9 cellular contexts compared by ENCODE assay signal in genomic region chr4:82899339-82899738, GRCh38. TPM values are rescaled to one million over a fixed set of nuclear protein-coding genes. Genes with fewer than 3 reads are reported as not detected.
DNase-seq lines count a peak whose midpoint lies in the region; ATAC-seq, FAIRE-seq and TF ChIP-seq lines count a peak whose summit lies in the region.
"Had no signal": no experiment of that assay in that cellular context is flagged by ENCODE, and none has a peak within 500 bp of the region (broad histone marks: within the 10 kb centered on the region; RNA-seq: fewer than 3 reads in every experiment).

No MANE protein-coding gene starts in this region.

- peaks cover 22% of the 10 kb centered on the region for H3K36me3 Mint-ChIP-seq in CD8-positive, alpha-beta T cell
- peaks cover 18% of the 10 kb centered on the region for H3K36me3 Mint-ChIP-seq in activated naive CD8-positive, alpha-beta T cell treated with anti-CD3 and anti-CD28 coated beads for 36 hours

- DNase-seq in CD8-positive, alpha-beta T cell = no peak
- DNase-seq in NB4 (ENCODE audit: low read depth) (peak; percentile 16), erythroblast (lab: John Stamatoyannopoulos, UW) (peak; percentile 18 to 50), RCC 7860 (ENCODE audit: low spot score) (no peak)
- no peak for DNase-seq in central memory CD4-positive, alpha-beta T cell
- no peak for DNase-seq in activated naive CD8-positive, alpha-beta T cell treated with anti-CD3 and anti-CD28 coated beads for 36 hours

- POLR2A ChIA-PET in CD8-positive, alpha-beta T cell (lab: Charles Lee) = interaction anchor here (0.5 to 3.0 kb wide), 9 partner anchors 8 to 535 kb away, joined by 3 to 28 read pairs (median 4); partner anchors contain the start of genes COPS4, LIN54 and SEC31A

- H3K27ac ChIP-seq in CD8-positive, alpha-beta T cell (ENCODE audit: low read depth, low read length) = peak overlapping the region; percentile 99
- H3K27ac ChIP-seq in parathyroid adenoma = peak overlapping the region; percentile 89

- H3K4me3 ChIP-seq in CD8-positive, alpha-beta T cell (ENCODE audit: low read depth, low read length) = peak overlapping the region; percentile 84
- H3K4me3 ChIP-seq in NB4 (ENCODE audit: low read depth, low read length) = peak overlapping the region; percentile 97
- H3K4me3 ChIP-seq in parathyroid adenoma (ENCODE audit: low read depth, low read length) = peak overlapping the region; percentile 95

- no peak for ATAC-seq in CD8-positive, alpha-beta T cell
- ATAC-seq in GM21515 (IDR thresholded peaks at IDR 0.05; ENCODE audit: unreplicated experiment) = no peak
- ATAC-seq: activated CD4-positive, CD25-positive, alpha-beta regulatory T cell treated with anti-CD3 and anti-CD28 coated beads, Interleukin-2, amount 50 U/mL, for 24 hours had no signal

- H3K4me1 Mint-ChIP-seq in CD8-positive, alpha-beta T cell (ENCODE audit: low read depth) = peaks cover 21% of the 10 kb centered on the region
- peaks cover 35% of the 10 kb centered on the region for H3K4me1 Mint-ChIP-seq in activated naive CD8-positive, alpha-beta T cell treated with anti-CD3 and anti-CD28 coated beads for 36 hours

- H3K9me3 ChIP-seq in CD8-positive, alpha-beta T cell (ENCODE audit: low read length) = no peaks in the 10 kb centered on the region
- H3K9me3 ChIP-seq in parathyroid adenoma (ENCODE audit: control insufficient read depth, low read length) = no peaks in the 10 kb centered on the region

- H3K79me2 ChIP-seq in parathyroid adenoma = peaks cover 4% of the 10 kb centered on the region

- intact Hi-C loops in CD8-positive, alpha-beta T cell (cut with DNase I, micrococcal nuclease) = loop anchor here (5.0 to 10.0 kb wide), 4 partner anchors 37 to 615 kb away; partner anchors contain the start of gene ABRAXAS1 (in 2 of the 2)

- CTCF ChIA-PET in CD8-positive, alpha-beta T cell (lab: Charles Lee) = interaction anchor here (1.1 to 2.6 kb wide), 8 partner anchors 7 to 554 kb away, joined by 3 to 8 read pairs (median 4); partner anchors contain the start of gene LIN54

- H3K4me1 ChIP-seq in CD8-positive, alpha-beta T cell (ENCODE audit: insufficient read depth, low read length) = peaks cover 30% of the 10 kb centered on the region
- H3K4me1 ChIP-seq in parathyroid adenoma = peaks cover 3% of the 10 kb centered on the region

- no peak for FAIRE-seq in RCC 7860 (lab: Jason Lieb, UNC)

- H2AFZ ChIP-seq in parathyroid adenoma = no peak overlapping the region

- no peak overlapping the region for H3K27ac Mint-ChIP-seq in CD8-positive, alpha-beta T cell
- no peak overlapping the region for H3K27ac Mint-ChIP-seq in activated naive CD8-positive, alpha-beta T cell treated with anti-CD3 and anti-CD28 coated beads for 36 hours

- no peaks in the 10 kb centered on the region for H3K9me3 Mint-ChIP-seq in CD8-positive, alpha-beta T cell
- no peaks in the 10 kb centered on the region for H3K9me3 Mint-ChIP-seq in activated naive CD8-positive, alpha-beta T cell treated with anti-CD3 and anti-CD28 coated beads for 36 hours

- H3K4me3 Mint-ChIP-seq in CD8-positive, alpha-beta T cell = no peak overlapping the region
- H3K4me3 Mint-ChIP-seq in activated naive CD8-positive, alpha-beta T cell treated with anti-CD3 and anti-CD28 coated beads for 36 hours = no peak overlapping the region

- no peak overlapping the region for H3K9ac ChIP-seq in parathyroid adenoma

- H3K27me3 Mint-ChIP-seq in CD8-positive, alpha-beta T cell (ENCODE audit: low read depth) = no peaks in the 10 kb centered on the region
- no peaks in the 10 kb centered on the region for H3K27me3 Mint-ChIP-seq in activated naive CD8-positive, alpha-beta T cell treated with anti-CD3 and anti-CD28 coated beads for 36 hours

- peaks cover 5% of the 10 kb centered on the region for H3K36me3 ChIP-seq in CD8-positive, alpha-beta T cell (ENCODE audit: insufficient read depth, low read length)
- no peaks in the 10 kb centered on the region for H3K36me3 ChIP-seq in parathyroid adenoma (ENCODE audit: control insufficient read depth, insufficient read depth, low read length)

- no peak for TF ChIP-seq POLR2A in NB4 (IDR thresholded peaks at IDR 0.05; ENCODE audit: extremely low read depth, insufficient read length)
- no peak for TF ChIP-seq POLR2A in erythroblast (IDR thresholded peaks at IDR 0.05; ENCODE audit: low read length)

- TF ChIP-seq CTCF in CD8-positive, alpha-beta T cell (IDR thresholded peaks at IDR 0.05) = no peak
- TF ChIP-seq CTCF in NB4 (IDR thresholded peaks at IDR 0.05; ENCODE audit: low read depth, low read length) = no peak
- no peak for TF ChIP-seq CTCF in parathyroid adenoma (IDR thresholded peaks at IDR 0.05)

- peak overlapping the region; percentile 96 for H3K4me2 ChIP-seq in parathyroid adenoma (ENCODE audit: low read length)

- H3K27me3 ChIP-seq in CD8-positive, alpha-beta T cell (ENCODE audit: insufficient read depth, low read length) = no peaks in the 10 kb centered on the region
- H3K27me3 ChIP-seq in parathyroid adenoma (ENCODE audit: control insufficient read depth, insufficient read depth, low read length) = no peaks in the 10 kb centered on the region

RNA-seq across cellular contexts. Expression of gene THAP9, which starts 1.2 kb away (rescaled TPM):
- 1 to 10 TPM; 5.2 to 7.3 TPM for total RNA-seq in CD8-positive, alpha-beta T cell
- 1 to 10 TPM; 3.8 to 4.9 TPM for total RNA-seq in activated naive CD8-positive, alpha-beta T cell treated with anti-CD3 and anti-CD28 coated beads for 36 hours

RNA-seq across cellular contexts. Expression of gene SEC31A, which starts 8.4 kb away (rescaled TPM):
- 100 to 1,000 TPM; 115 to 117 TPM for total RNA-seq in CD8-positive, alpha-beta T cell
- total RNA-seq in activated naive CD8-positive, alpha-beta T cell treated with anti-CD3 and anti-CD28 coated beads for 36 hours = 10 to 100 TPM; 78.8 to 88.3 TPM

Comparison
In these comparisons a context has a peak if more than half of its experiments do, and no peak if none do; other contexts are left out.
1. DNase-seq: peak in NB4 (single experiment) and erythroblast (2 of 2); none in CD8-positive, alpha-beta T cell (0 of 7), RCC 7860 (single experiment), central memory CD4-positive, alpha-beta T cell (single experiment) and activated naive CD8-positive, alpha-beta T cell treated with anti-CD3 and anti-CD28 coated beads for 36 hours (single experiment).
2. Peak in every context shown above with its lines, with median percentiles within 50 percentile points of each other: H3K4me3 ChIP-seq.